ENCODE assay signal across 8 cellular contexts in genomic region chr19:12885749-12886706, GRCh38. TPM values are rescaled to one million over a fixed set of nuclear protein-coding genes. Genes with fewer than 3 reads are reported as not detected.
A peak's percentile ranks its signal among the peaks of the same experiment; 100 is the strongest.
DNase-seq lines count a peak whose midpoint lies in the region; TF ChIP-seq lines count a peak whose summit lies in the region.

No MANE protein-coding gene starts in this region.

- WGBS in lower leg skin, 2 donors = 10 to 32% methylated on average over 12 to 37 of the region's 53 CpGs

- TF ChIP-seq POLR2A in lower leg skin (IDR thresholded peaks at IDR 0.05) = no peak

- H3K4me3 ChIP-seq in CD8-positive, alpha-beta memory T cell (ENCODE audit: low read length) = peak overlapping the region; percentile 57
- H3K4me3 ChIP-seq in MM.1S (ENCODE audit: low read length) (peak overlapping the region; percentile 79), dorsolateral prefrontal cortex (peak overlapping the region in 58 of 59 donors; percentile 14 to 65 (median 49)), lower leg skin (ENCODE audit: low read depth, poor library complexity, severe bottlenecking) (no peak overlapping the region)

- H3K27me3 ChIP-seq in CD8-positive, alpha-beta memory T cell (ENCODE audit: insufficient read depth, low read length, poor library complexity, severe bottlenecking) = no peaks in the 10 kb centered on the region
- H3K27me3 ChIP-seq in MM.1S (replicated peaks; ENCODE audit: insufficient read depth, low read length) = no peaks in the 10 kb centered on the region
- H3K27me3 ChIP-seq in dorsolateral prefrontal cortex = peaks cover 0 to 30% (median 16%) of the 10 kb centered on the region in 45 donors

- no peaks in the 10 kb centered on the region for H3K36me3 ChIP-seq in CD8-positive, alpha-beta memory T cell (ENCODE audit: insufficient read depth, low read length)
- H3K36me3 ChIP-seq in MM.1S (replicated peaks; ENCODE audit: insufficient read depth, low read length) = no peaks in the 10 kb centered on the region

- H4K20me1 ChIP-seq in MM.1S (ENCODE audit: insufficient read depth, low read length) = no peaks in the 10 kb centered on the region

- peak overlapping the region; percentile 99 for H3K4me2 ChIP-seq in MM.1S (ENCODE audit: low read depth, low read length)

- no peak for DNase-seq in CD8-positive, alpha-beta memory T cell
- DNase-seq in MM.1S (no peak), dorsolateral prefrontal cortex (no peak), neural crest cell (ENCODE audit: low read depth, low spot score) (no peak), NCI-H2107 treated with DMSO at 0.1 percent for 48 hours (lab: John Stamatoyannopoulos, UW; ENCODE audit: unreplicated experiment) (no peak), lower leg skin (ENCODE audit: low spot score in 2 of 2) (no peak), NCI-H1092 (lab: John Stamatoyannopoulos, UW) (no peak), NCI-H2029 treated with DMSO at 0.1 percent for 48 hours (lab: John Stamatoyannopoulos, UW) (no peak)

- POLR2A ChIA-PET in CD8-positive, alpha-beta memory T cell (lab: Charles Lee) = interaction anchor here (0.8 to 1.4 kb wide), 6 partner anchors 33 to 214 kb away, joined by 3 to 7 read pairs (median 4); partner anchors contain the start of genes CALR, FARSA and SYCE2

- no peaks in the 10 kb centered on the region for H3K9me2 ChIP-seq in MM.1S (replicated peaks; ENCODE audit: insufficient read depth, low read length)

- H3K27ac Mint-ChIP-seq in CD8-positive, alpha-beta memory T cell = peak overlapping the region in 3 of 8 donors; percentile 23 to 72 (median 57)
- H3K27ac Mint-ChIP-seq in neural crest cell (ENCODE audit: unreplicated experiment) = no peak overlapping the region

- H3K27ac ChIP-seq in CD8-positive, alpha-beta memory T cell (ENCODE audit: low read depth, low read length) = peak overlapping the region; percentile 81
- peak overlapping the region; percentile 74; the same call in 1 of the 2 replicates for H3K27ac ChIP-seq in MM.1S (ENCODE audit: low read length)
- peak overlapping the region in 1 of 59 donors; percentile 37 for H3K27ac ChIP-seq in dorsolateral prefrontal cortex

- peaks cover 0 to 5% (median 0%) of the 10 kb centered on the region in 3 donors for H3K36me3 Mint-ChIP-seq in CD8-positive, alpha-beta memory T cell
- H3K36me3 Mint-ChIP-seq in neural crest cell (ENCODE audit: low read depth) = no peaks in the 10 kb centered on the region

- H2AFZ ChIP-seq in MM.1S (ENCODE audit: low read length) = peak overlapping the region; percentile 93

- TF ChIP-seq CTCF in MM.1S (IDR thresholded peaks at IDR 0.05; ENCODE audit: low read length) = no peak
- TF ChIP-seq CTCF in dorsolateral prefrontal cortex (IDR thresholded peaks at IDR 0.05 in 54 of 56, conservative IDR thresholded peaks at IDR 0.05 in 2 of 56; ENCODE audit: low read depth in 1 of 56, partially characterized antibody in 56 of 56) = peak in 8 of 56 donors; percentile 1 to 27 (median 8)
- no peak for TF ChIP-seq CTCF in neural crest cell (conservative IDR thresholded peaks at IDR 0.05)
- TF ChIP-seq CTCF in lower leg skin (IDR thresholded peaks at IDR 0.05) = no peak

- intact Hi-C loops in dorsolateral prefrontal cortex (cut with DNase I) (loop anchor here in 1 of 2 donors (5.0 kb wide), 1 partner anchor 46 kb away; the partner anchor contains the start of gene FARSA), lower leg skin (cut with DNase I; ENCODE audit: low total_unique reads) (loop anchor here (10.0 kb wide), 1 partner anchor 59 kb away; the partner anchor contains the start of gene RAD23A)

- H3K4me3 Mint-ChIP-seq in CD8-positive, alpha-beta memory T cell = peak overlapping the region; percentile 25 to 76 (median 61)
- H3K4me3 Mint-ChIP-seq in neural crest cell = peak overlapping the region; percentile 69

- CTCF ChIA-PET in CD8-positive, alpha-beta memory T cell (lab: Charles Lee) = interaction anchor here (0.6 to 8.4 kb wide), 19 partner anchors 11 to 308 kb away, joined by 3 to 117 read pairs (median 4); partner anchors contain the start of genes DAND5, FARSA, RNASEH2A and SYCE2

- H3K79me2 ChIP-seq in MM.1S (ENCODE audit: low read length) = peaks cover 4% of the 10 kb centered on the region

- H3K4me1 ChIP-seq in CD8-positive, alpha-beta memory T cell (ENCODE audit: insufficient read depth, low read length) = peaks cover 12% of the 10 kb centered on the region
- H3K4me1 ChIP-seq in MM.1S (ENCODE audit: low read length) = peaks cover 11% of the 10 kb centered on the region

- H3K9ac ChIP-seq in MM.1S (ENCODE audit: low read length) = peak overlapping the region; percentile 79

- H3K4me1 Mint-ChIP-seq in CD8-positive, alpha-beta memory T cell = peaks cover 20 to 38% (median 23%) of the 10 kb centered on the region in 3 donors
- peaks cover 19% of the 10 kb centered on the region for H3K4me1 Mint-ChIP-seq in neural crest cell

- peaks cover 0 to 4% of the 10 kb centered on the region in 2 donors for H3K27me3 Mint-ChIP-seq in CD8-positive, alpha-beta memory T cell
- H3K27me3 Mint-ChIP-seq in neural crest cell (ENCODE audit: low read depth) = peaks cover 73% of the 10 kb centered on the region

- no peaks in the 10 kb centered on the region for H3K9me3 Mint-ChIP-seq in CD8-positive, alpha-beta memory T cell
- no peaks in the 10 kb centered on the region for H3K9me3 Mint-ChIP-seq in neural crest cell

- H3K9me3 ChIP-seq in CD8-positive, alpha-beta memory T cell (ENCODE audit: low read length) = no peaks in the 10 kb centered on the region
- no peaks in the 10 kb centered on the region for H3K9me3 ChIP-seq in MM.1S (replicated peaks; ENCODE audit: insufficient read depth, low read length)

- H3F3A ChIP-seq in MM.1S (ENCODE audit: insufficient read depth, low read length) = peaks cover 8% of the 10 kb centered on the region

RNA-seq across cellular contexts. Expression of gene KLF1, which starts 1.0 kb away (rescaled TPM):
- under 1 TPM; 0.84 to 0.90 TPM for total RNA-seq in CD8-positive, alpha-beta memory T cell
- not detected for polyA plus RNA-seq in CD8-positive, alpha-beta memory T cell
- total RNA-seq in dorsolateral prefrontal cortex (under 1 TPM in 24 of 120 experiments, not detected in 96; 0.24 to 0.88 (median 0.38) TPM), neural crest cell (0.18 TPM in 1 of 2 replicates, not detected in the other), lower leg skin (under 1 TPM in 1 of 4 donors, not detected in 3; 0.13 TPM)

RNA-seq across cellular contexts. Expression of gene DNASE2, which starts 4.8 kb away (rescaled TPM):
- total RNA-seq in CD8-positive, alpha-beta memory T cell = 10 to 100 TPM; 20.7 to 22.4 TPM
- polyA plus RNA-seq in CD8-positive, alpha-beta memory T cell = 61.6 TPM
- total RNA-seq in dorsolateral prefrontal cortex = 10 to 100 TPM in 119 of 120 experiments, 1 to 10 TPM in 1; 9.5 to 33.1 (median 19.2) TPM
- total RNA-seq in neural crest cell = 8.6 and 11.2 TPM in 2 replicates
- 10 to 100 TPM; 31.8 to 50.6 (median 36.6) TPM for total RNA-seq in lower leg skin

RNA-seq across cellular contexts. Expression of gene GCDH, which starts 4.9 kb away (rescaled TPM):
- total RNA-seq in CD8-positive, alpha-beta memory T cell = 10 to 100 TPM; 59.4 to 60.1 TPM
- 19.7 TPM for polyA plus RNA-seq in CD8-positive, alpha-beta memory T cell
- total RNA-seq in dorsolateral prefrontal cortex = 10 to 100 TPM; 23.6 to 60.7 (median 37.1) TPM
- 46.7 and 48.3 TPM in 2 replicates for total RNA-seq in neural crest cell
- 10 to 100 TPM; 19.2 to 39.5 (median 24.6) TPM for total RNA-seq in lower leg skin

RNA-seq across cellular contexts. Expression of gene SYCE2, which starts 33.1 kb away (rescaled TPM):
- 1 to 10 TPM; 1.5 to 2.1 TPM for total RNA-seq in CD8-positive, alpha-beta memory T cell
- not detected for polyA plus RNA-seq in CD8-positive, alpha-beta memory T cell
- total RNA-seq in dorsolateral prefrontal cortex = 1 to 10 TPM in 12 of 120 experiments, under 1 TPM in 19, not detected in 89; 0.32 to 2.1 (median 0.88) TPM
- 1.4 and 2.0 TPM in 2 replicates for total RNA-seq in neural crest cell
- under 1 TPM in 1 of 4 donors, not detected in 3; 0.26 TPM for total RNA-seq in lower leg skin

RNA-seq across cellular contexts. Expression of gene FARSA, which starts 47.5 kb away (rescaled TPM):
- 100 to 1,000 TPM; 188 to 192 TPM for total RNA-seq in CD8-positive, alpha-beta memory T cell
- 64.5 TPM for polyA plus RNA-seq in CD8-positive, alpha-beta memory T cell
- total RNA-seq in dorsolateral prefrontal cortex = 100 to 1,000 TPM in 8 of 120 experiments, 10 to 100 TPM in 112; 51.3 to 110 (median 81.3) TPM
- total RNA-seq in neural crest cell = 81.6 and 83.1 TPM in 2 replicates
- total RNA-seq in lower leg skin = 10 to 100 TPM; 45.9 to 71.4 (median 55.9) TPM
